In the genomic region with DNA sequence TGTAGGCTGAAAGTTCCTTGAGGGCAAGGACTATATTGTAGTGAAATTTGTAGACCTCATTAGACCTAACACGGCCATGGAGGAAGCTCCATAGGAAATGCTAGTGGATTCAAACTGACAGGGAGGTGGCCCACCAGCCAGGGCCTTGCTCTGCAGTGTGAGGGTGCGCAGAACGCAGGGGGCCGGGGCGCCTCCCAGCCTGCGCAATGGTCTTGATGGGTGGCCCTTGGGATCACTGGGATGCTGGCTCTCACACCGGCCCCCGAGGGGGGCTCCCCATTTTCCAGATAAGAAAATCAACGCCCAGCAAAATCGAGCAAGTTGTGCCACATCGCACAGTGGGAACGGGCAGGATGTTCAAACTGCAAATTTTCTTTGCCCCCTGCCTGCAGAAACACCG, we compare ENCODE assay signal across 26 cellular contexts.
DNase-seq lines count a peak whose midpoint lies in the region.
"Had no signal": no experiment of that assay in that cellular context is flagged by ENCODE, and none has a peak within 500 bp of the region (broad histone marks: within the 10 kb centered on the region; RNA-seq: fewer than 3 reads in every experiment).

No MANE protein-coding gene starts in this region.

- H3K4me1 ChIP-seq in neuronal stem cell (ENCODE audit: control insufficient read depth in 2 of 2, insufficient read depth in 1 of 2, low read depth in 1 of 2, low read length in 2 of 2): peaks cover 0 to 2% of the 10 kb centered on the region in 2 donors
- H3K4me1 ChIP-seq: A549; BE2C; BLaER1; BLaER1 treated with 17β-estradiol and CSF1 and Interleukin-3, amounts not matched to agents 10 nM and 100 nM; Caco-2 had no signal

- H3K14ac ChIP-seq in neuronal stem cell (ENCODE audit: low read length): no peak overlapping the region

- no CpG with 5 or more reads among the region's 13 CpGs for WGBS in neuronal stem cell (ENCODE audit: extremely low coverage in 2 of 2, insufficient read length in 2 of 2, insufficient replicate concordance in 1 of 2), 2 donors

- H3K36me3 ChIP-seq in neuronal stem cell (replicated peaks in 1 of 2; ENCODE audit: control insufficient read depth in 2 of 2, insufficient read depth in 2 of 2, low read length in 2 of 2): no peaks in the 10 kb centered on the region
- H3K36me3 ChIP-seq: BE2C; BLaER1; BLaER1 treated with 17β-estradiol and CSF1 and Interleukin-3, amounts not matched to agents 10 nM and 100 nM had no signal

- H2AFZ ChIP-seq in neuronal stem cell (ENCODE audit: low read length): no peak overlapping the region

- no peak for DNase-seq in neuronal stem cell (ENCODE audit: low spot score)
- no peak for DNase-seq in T1000 (lab: John Stamatoyannopoulos, UW)
- DNase-seq: 8988T; ACHN; AML-193; BE2C; C1 segment of cervical spinal cord; Caco-2; Calu3; CD4-positive, alpha-beta T cell; CD4-positive, CD25-positive, alpha-beta regulatory T cell; CD8-positive, alpha-beta memory T cell; CD8-positive, alpha-beta T cell; COR-L47; DMS 273 treated with DMSO at 0.1 percent for 48 hours; DMS153; DMS53; DMS79; DMS79 treated with DMSO at 0.1 percent for 48 hours; DND-41; EL had no signal

- H3K27ac ChIP-seq in neuronal stem cell (replicated peaks; ENCODE audit: low read length): no peak overlapping the region
- H3K27ac ChIP-seq: 22Rv1; A549; BLaER1; BLaER1 treated with 17β-estradiol and CSF1 and Interleukin-3, amounts not matched to agents 10 nM and 100 nM; C4-2B had no signal

- H2BK120ac ChIP-seq in neuronal stem cell (ENCODE audit: low read depth, low read length): no peak overlapping the region

- H4K8ac ChIP-seq in neuronal stem cell (ENCODE audit: low read depth, low read length): no peak overlapping the region

- no peak overlapping the region for H3K9ac ChIP-seq in neuronal stem cell (ENCODE audit: low read depth, low read length, poor library complexity)
- H3K9ac ChIP-seq: BLaER1; BLaER1 treated with 17β-estradiol and CSF1 and Interleukin-3, amounts not matched to agents 10 nM and 100 nM had no signal

- H3K4ac ChIP-seq in neuronal stem cell (ENCODE audit: low read length): no peak overlapping the region

- H3K23ac ChIP-seq in neuronal stem cell (ENCODE audit: low read depth, low read length, poor library complexity): no peak overlapping the region

- no peak overlapping the region for H2BK15ac ChIP-seq in neuronal stem cell (ENCODE audit: low read length)

- H2BK5ac ChIP-seq in neuronal stem cell (ENCODE audit: low read length): peak overlapping the region; percentile 31

- H3K9me3 ChIP-seq in neuronal stem cell (replicated peaks in 1 of 2; ENCODE audit: control insufficient read depth in 2 of 2, insufficient read depth in 1 of 2, low read depth in 1 of 2, low read length in 2 of 2): no peaks in the 10 kb centered on the region
- H3K9me3 ChIP-seq: A549, BE2C, Caco-2 had no signal

- no peak overlapping the region for H4K91ac ChIP-seq in neuronal stem cell (ENCODE audit: low read depth, low read length, poor library complexity)

- no peak overlapping the region for H3K4me3 ChIP-seq in neuronal stem cell (ENCODE audit: low read length in 2 of 2)
- H3K4me3 ChIP-seq: A549; BLaER1; BLaER1 treated with 17β-estradiol and CSF1 and Interleukin-3, amounts not matched to agents 10 nM and 100 nM had no signal

- peak overlapping the region; percentile 33 for H3K18ac ChIP-seq in neuronal stem cell (ENCODE audit: low read length)

- peaks cover 0 to 7% (median 0%) of the 10 kb centered on the region in 3 experiments for H3K27me3 ChIP-seq in neuronal stem cell (ENCODE audit: control insufficient read depth in 3 of 3, insufficient read depth in 3 of 3, low read depth in 1 of 3, low read length in 3 of 3)
- H3K27me3 ChIP-seq: BLaER1; BLaER1 treated with 17β-estradiol and CSF1 and Interleukin-3, amounts not matched to agents 10 nM and 100 nM had no signal

- no peak overlapping the region for H3K4me2 ChIP-seq in neuronal stem cell (ENCODE audit: insufficient read depth, low read length, poor library complexity, severe bottlenecking)
- H3K4me2 ChIP-seq: A549; BLaER1; BLaER1 treated with 17β-estradiol and CSF1 and Interleukin-3, amounts not matched to agents 10 nM and 100 nM had no signal

- no peak overlapping the region for H2BK12ac ChIP-seq in neuronal stem cell (ENCODE audit: low read length)

- peak overlapping the region; percentile 90 for H2AK5ac ChIP-seq in neuronal stem cell (ENCODE audit: low read depth, low read length)

- H3K79me1 ChIP-seq in neuronal stem cell (ENCODE audit: low read depth, low read length): no peaks in the 10 kb centered on the region
